ENCODE assay signal across 1 cellular context in genomic region chr13:48532473-48533206, GRCh38.
A peak's percentile ranks its signal among the peaks of the same experiment; 100 is the strongest.
TF ChIP-seq lines count a peak whose summit lies in the region.

Gene RCBTB2 (minus strand): TSS chr13:48533080. CDS start chr13:48521939, 11,141 bp downstream.

TF ChIP-seq in HepG2, 621 proteins besides CTCF, POLR2A, EP300 and RAD21 (continued from another document and continues in another):
- no peak for TF ChIP-seq ZNF646 (CRISPR knock-in tag; IDR thresholded peaks at IDR 0.05)
- TF ChIP-seq CREM (IDR thresholded peaks at IDR 0.05) = no peak
- no peak for TF ChIP-seq CREM (CRISPR knock-in tag; IDR thresholded peaks at IDR 0.05)
- peak; percentile 49; the same call in 1 of the 2 replicates for TF ChIP-seq NCOA1 (CRISPR knock-in tag; IDR thresholded peaks at IDR 0.05)
- no peak for TF ChIP-seq TCF7L2 (IDR thresholded peaks at IDR 0.05; ENCODE audit: low read depth, low read length)
- 0 out of 2 replicates have a peak, but pooled peaks have one; percentile 9 for TF ChIP-seq ZNF12 (CRISPR knock-in tag; IDR thresholded peaks at IDR 0.05)
- peak; percentile 75; the same call in 1 of the 2 replicates for TF ChIP-seq ZNF580 (CRISPR knock-in tag; IDR thresholded peaks at IDR 0.05; ENCODE audit: borderline replicate concordance, low read depth)
- peak; percentile 61; the same call in 1 of the 2 replicates for TF ChIP-seq TFAP4 (IDR thresholded peaks at IDR 0.05; ENCODE audit: borderline replicate concordance, low read depth)
- TF ChIP-seq ARID4A (CRISPR knock-in tag; IDR thresholded peaks at IDR 0.05; ENCODE audit: borderline replicate concordance) = peak; percentile 86; the same call in 1 of the 2 replicates
- no peak for TF ChIP-seq SCMH1 (CRISPR knock-in tag; IDR thresholded peaks at IDR 0.05; ENCODE audit: borderline replicate concordance)
- peak; percentile 64; the same call in 1 of the 2 replicates for TF ChIP-seq DZIP1 (CRISPR knock-in tag; IDR thresholded peaks at IDR 0.05)
- TF ChIP-seq ZNF414 (CRISPR knock-in tag; IDR thresholded peaks at IDR 0.05) = peak; percentile 68; the same call in 1 of the 2 replicates
- TF ChIP-seq ZBTB8A (CRISPR knock-in tag; IDR thresholded peaks at IDR 0.05; ENCODE audit: borderline replicate concordance, low read depth) = no peak
- no peak for TF ChIP-seq IKZF4 (CRISPR knock-in tag; IDR thresholded peaks at IDR 0.05; ENCODE audit: borderline replicate concordance, low read depth, not compliant biosample characterization)
- TF ChIP-seq ZNF83 (CRISPR knock-in tag; IDR thresholded peaks at IDR 0.05; ENCODE audit: borderline replicate concordance) = 0 out of 2 replicates have a peak, but pooled peaks have one; percentile 7
- no peak for TF ChIP-seq GTF2F1 (IDR thresholded peaks at IDR 0.05; ENCODE audit: low read length)
- TF ChIP-seq NBN (conservative IDR thresholded peaks at IDR 0.05) = no peak
- peak; percentile 76; the same call in 1 of the 2 replicates for TF ChIP-seq NFAT5 (CRISPR knock-in tag; IDR thresholded peaks at IDR 0.05)
- no peak for TF ChIP-seq SMAD1 (CRISPR knock-in tag; IDR thresholded peaks at IDR 0.05; ENCODE audit: borderline replicate concordance, low read depth)
- TF ChIP-seq ZSCAN22 (CRISPR knock-in tag; IDR thresholded peaks at IDR 0.05) = no peak
- TF ChIP-seq MTF2 (CRISPR knock-in tag; IDR thresholded peaks at IDR 0.05; ENCODE audit: borderline replicate concordance) = no peak
- no peak for TF ChIP-seq ZNF337 (CRISPR knock-in tag; IDR thresholded peaks at IDR 0.05; ENCODE audit: borderline replicate concordance, low read depth)
- peak; percentile 81; the same call in 1 of the 2 replicates for TF ChIP-seq ZNF333 (CRISPR knock-in tag; IDR thresholded peaks at IDR 0.05; ENCODE audit: borderline replicate concordance)
- TF ChIP-seq DR1 (CRISPR knock-in tag; IDR thresholded peaks at IDR 0.05) = peak; percentile 88
- no peak for TF ChIP-seq PAX8 (CRISPR knock-in tag; IDR thresholded peaks at IDR 0.05; ENCODE audit: borderline replicate concordance)
- peak; percentile 7; the same call in 1 of the 2 replicates for TF ChIP-seq ZBTB10 (CRISPR knock-in tag; IDR thresholded peaks at IDR 0.05; ENCODE audit: borderline replicate concordance)
- TF ChIP-seq SRY (CRISPR knock-in tag; IDR thresholded peaks at IDR 0.05) = peak; percentile 74; the same call in 1 of the 2 replicates
- TF ChIP-seq DNMT3B (CRISPR knock-in tag; conservative IDR thresholded peaks at IDR 0.05) = no peak
- no peak for TF ChIP-seq YY1 (IDR thresholded peaks at IDR 0.05; ENCODE audit: insufficient read depth, insufficient replicate concordance, low read depth, low read length)
- peak; percentile 92 for TF ChIP-seq YEATS4 (CRISPR knock-in tag; IDR thresholded peaks at IDR 0.05; ENCODE audit: borderline replicate concordance)
- no peak for TF ChIP-seq NFYC (CRISPR knock-in tag; IDR thresholded peaks at IDR 0.05)
